ENCODE assay signal across 1 cellular context in genomic region chrX:44071070-44071645, GRCh38.
TF ChIP-seq lines count a peak whose summit lies in the region.

No MANE protein-coding gene starts in this region.

TF ChIP-seq in HepG2, 621 proteins besides CTCF, POLR2A, EP300 and RAD21 (continued from another document):
- no peak for TF ChIP-seq DMAP1 (CRISPR knock-in tag; IDR thresholded peaks at IDR 0.05)
- no peak for TF ChIP-seq ISX (CRISPR knock-in tag; conservative IDR thresholded peaks at IDR 0.05)
- TF ChIP-seq, protein P1, sequence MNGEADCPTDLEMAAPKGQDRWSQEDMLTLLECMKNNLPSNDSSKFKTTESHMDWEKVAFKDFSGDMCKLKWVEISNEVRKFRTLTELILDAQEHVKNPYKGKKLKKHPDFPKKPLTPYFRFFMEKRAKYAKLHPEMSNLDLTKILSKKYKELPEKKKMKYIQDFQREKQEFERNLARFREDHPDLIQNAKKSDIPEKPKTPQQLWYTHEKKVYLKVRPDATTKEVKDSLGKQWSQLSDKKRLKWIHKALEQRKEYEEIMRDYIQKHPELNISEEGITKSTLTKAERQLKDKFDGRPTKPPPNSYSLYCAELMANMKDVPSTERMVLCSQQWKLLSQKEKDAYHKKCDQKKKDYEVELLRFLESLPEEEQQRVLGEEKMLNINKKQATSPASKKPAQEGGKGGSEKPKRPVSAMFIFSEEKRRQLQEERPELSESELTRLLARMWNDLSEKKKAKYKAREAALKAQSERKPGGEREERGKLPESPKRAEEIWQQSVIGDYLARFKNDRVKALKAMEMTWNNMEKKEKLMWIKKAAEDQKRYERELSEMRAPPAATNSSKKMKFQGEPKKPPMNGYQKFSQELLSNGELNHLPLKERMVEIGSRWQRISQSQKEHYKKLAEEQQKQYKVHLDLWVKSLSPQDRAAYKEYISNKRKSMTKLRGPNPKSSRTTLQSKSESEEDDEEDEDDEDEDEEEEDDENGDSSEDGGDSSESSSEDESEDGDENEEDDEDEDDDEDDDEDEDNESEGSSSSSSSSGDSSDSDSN (CRISPR knock-in tag; IDR thresholded peaks at IDR 0.05), result no peak
- peak; percentile 44 for TF ChIP-seq MAFF (IDR thresholded peaks at IDR 0.05; ENCODE audit: low read depth, low read length)
- TF ChIP-seq TEAD2 (CRISPR knock-in tag; IDR thresholded peaks at IDR 0.05), result no peak
- TF ChIP-seq SAP130 (CRISPR knock-in tag; IDR thresholded peaks at IDR 0.05; ENCODE audit: low read depth), result no peak
- no peak for TF ChIP-seq ZKSCAN1 (IDR thresholded peaks at IDR 0.05; ENCODE audit: low read length)
- peak in 1 of 2 experiments; percentile 58; a peak in 2 of 4 replicates for TF ChIP-seq MAFK (conservative IDR thresholded peaks at IDR 0.05 in 1 of 2, IDR thresholded peaks at IDR 0.05 in 1 of 2; ENCODE audit: low read length in 2 of 2)
